ENCODE assay signal across 19 cellular contexts in the genomic region with DNA sequence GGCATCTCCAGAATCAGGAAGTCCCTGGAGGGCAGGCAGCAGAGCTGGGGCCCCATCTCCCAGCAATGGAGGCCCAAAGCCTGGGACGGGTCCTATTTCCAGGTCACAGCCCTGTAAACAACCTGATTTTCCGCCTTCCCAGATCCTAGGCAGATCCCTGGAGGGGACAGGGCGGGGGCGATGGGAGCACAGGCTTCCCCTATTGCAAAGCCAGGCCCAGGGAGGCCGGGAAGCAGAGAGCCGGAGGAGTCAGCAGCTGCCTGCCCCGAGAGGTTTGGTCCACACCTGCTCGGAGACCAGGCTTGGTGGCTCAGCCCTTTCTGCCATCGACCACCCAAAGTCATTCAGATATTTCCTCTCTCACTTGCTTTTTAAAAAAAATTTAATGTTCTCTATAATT. TPM values are rescaled to one million over a fixed set of nuclear protein-coding genes. Genes with fewer than 3 reads are reported as not detected.
DNase-seq lines count a peak whose midpoint lies in the region; ATAC-seq and TF ChIP-seq lines count a peak whose summit lies in the region.
"Had no signal": no experiment of that assay in that cellular context is flagged by ENCODE, and none has a peak within 500 bp of the region (broad histone marks: within the 10 kb centered on the region; RNA-seq: fewer than 3 reads in every experiment).

No MANE protein-coding gene starts in this region.

- H3K9me3 Mint-ChIP-seq in nephron progenitor cell, result no peaks in the 10 kb centered on the region
- H3K9me3 Mint-ChIP-seq: CD14-positive monocyte had no signal

- 54 to 80% (median 65%) methylated on average over 8 to 9 of the region's 9 CpGs for WGBS in heart left ventricle, 4 donors
- WGBS in aorta, 2 donors, result 96% methylated on average over 9 of the region's 9 CpGs

- TF ChIP-seq CTCF in heart left ventricle (IDR thresholded peaks at IDR 0.05) (no peak), nephron progenitor cell (IDR thresholded peaks at IDR 0.05) (no peak)

- H3K27ac Mint-ChIP-seq in nephron progenitor cell, result no peak overlapping the region

- intact Hi-C loops in Right ventricle myocardium superior (cut with DNase I), result no loop called here
- intact Hi-C loops in heart left ventricle (cut with DNase I), result no loop called here
- intact Hi-C loops in aorta (cut with DNase I), result no loop called here

- peaks cover 48% of the 10 kb centered on the region for H3K4me1 Mint-ChIP-seq in nephron progenitor cell
- H3K4me1 Mint-ChIP-seq: CD14-positive monocyte had no signal

- H3K36me3 ChIP-seq in heart left ventricle, result no peaks in the 10 kb centered on the region
- H3K36me3 ChIP-seq in aorta (ENCODE audit: control insufficient read depth in 1 of 2, insufficient read depth in 2 of 2, low read length in 1 of 2), result no peaks in the 10 kb centered on the region

- H3K27me3 Mint-ChIP-seq in nephron progenitor cell (ENCODE audit: low read depth, poor library complexity), result peaks cover 37% of the 10 kb centered on the region

- H3K27ac ChIP-seq in heart left ventricle (peak overlapping the region in 4 of 12 donors; percentile 9 to 38 (median 22)), aorta (ENCODE audit: low read depth in 1 of 2, low read length in 2 of 2) (no peak overlapping the region)
- H3K27ac ChIP-seq: SK-N-MC had no signal

- no peaks in the 10 kb centered on the region for H3K9me3 ChIP-seq in heart left ventricle
- no peaks in the 10 kb centered on the region for H3K9me3 ChIP-seq in aorta (ENCODE audit: control insufficient read depth, low read length)
- H3K9me3 ChIP-seq: Caco-2 had no signal

- no peak for ATAC-seq in Right ventricle myocardium superior (ENCODE audit: poor library complexity)
- ATAC-seq in heart left ventricle, result no peak
- ATAC-seq in aorta (ENCODE audit: low FRiP score), result peak; percentile 19
- ATAC-seq: HepG2, PC-3 had no signal

- H3K4me3 Mint-ChIP-seq in nephron progenitor cell, result no peak overlapping the region
- H3K4me3 Mint-ChIP-seq: CD14-positive monocyte had no signal

- H3K27me3 ChIP-seq in heart left ventricle (no peaks in the 10 kb centered on the region), aorta (ENCODE audit: control insufficient read depth in 1 of 2, insufficient read depth in 2 of 2, low read length in 1 of 2) (no peaks in the 10 kb centered on the region)

- no peak overlapping the region for H3K4me3 ChIP-seq in heart left ventricle
- H3K4me3 ChIP-seq in aorta (ENCODE audit: low read length in 2 of 2), result no peak overlapping the region
- H3K4me3 ChIP-seq: SK-N-MC had no signal

- H3K36me3 Mint-ChIP-seq in nephron progenitor cell (ENCODE audit: low read depth), result no peaks in the 10 kb centered on the region
- H3K36me3 Mint-ChIP-seq: CD14-positive monocyte had no signal

- H3K4me1 ChIP-seq in heart left ventricle (peaks cover 3 to 80% (median 52%) of the 10 kb centered on the region in 12 donors), aorta (ENCODE audit: control insufficient read depth in 1 of 2, insufficient read depth in 2 of 2, low read length in 2 of 2) (no peaks in the 10 kb centered on the region)
- H3K4me1 ChIP-seq: Caco-2 had no signal

- TF ChIP-seq POLR2A in heart left ventricle (IDR thresholded peaks at IDR 0.05), result no peak

- DNase-seq in Right ventricle myocardium superior (peak; percentile 3), heart left ventricle (no peak), NCI-H510A treated with DMSO at 0.1 percent for 48 hours (lab: John Stamatoyannopoulos, UW) (peak; percentile 85), nephron progenitor cell (peak; percentile 31), aorta (no peak), NCI-H1694 treated with DMSO at 0.1 percent for 48 hours (lab: John Stamatoyannopoulos, UW) (no peak), amniotic stem cell (lab: John Stamatoyannopoulos, UW) (no peak)
- DNase-seq: Caco-2, DMS153, H7, KG1, NCI-H1436, NCI-H2081, NCI-H2227 treated with DMSO at 0.1 percent for 48 hours, NCI-H526 treated with DMSO at 0.1 percent for 48 hours, PC-3 had no signal

RNA-seq across cellular contexts. Expression of gene CASZ1, which starts 29.2 kb away (rescaled TPM):
- total RNA-seq in Right ventricle myocardium superior (50.3 TPM), heart left ventricle (10 to 100 TPM; 39.5 to 84.9 (median 63.2) TPM), aorta (10 to 100 TPM; 20.6 to 39.0 TPM)
- polyA plus RNA-seq in heart left ventricle (10 to 100 TPM; 28.8 to 50.0 TPM), aorta (1 to 10 TPM; 3.4 to 7.0 TPM)

Comparison
In these comparisons a context has a peak if more than half of its experiments do, and no peak if none do; other contexts are left out.
1. DNase-seq: peak in Right ventricle myocardium superior (single experiment), NCI-H510A treated with DMSO at 0.1 percent for 48 hours (single experiment) and nephron progenitor cell (single experiment); none in heart left ventricle (0 of 5), aorta (0 of 2), NCI-H1694 treated with DMSO at 0.1 percent for 48 hours (single experiment) and amniotic stem cell (single experiment).